Comparison of ENCODE assay signal across 18 cellular contexts in the genomic region with DNA sequence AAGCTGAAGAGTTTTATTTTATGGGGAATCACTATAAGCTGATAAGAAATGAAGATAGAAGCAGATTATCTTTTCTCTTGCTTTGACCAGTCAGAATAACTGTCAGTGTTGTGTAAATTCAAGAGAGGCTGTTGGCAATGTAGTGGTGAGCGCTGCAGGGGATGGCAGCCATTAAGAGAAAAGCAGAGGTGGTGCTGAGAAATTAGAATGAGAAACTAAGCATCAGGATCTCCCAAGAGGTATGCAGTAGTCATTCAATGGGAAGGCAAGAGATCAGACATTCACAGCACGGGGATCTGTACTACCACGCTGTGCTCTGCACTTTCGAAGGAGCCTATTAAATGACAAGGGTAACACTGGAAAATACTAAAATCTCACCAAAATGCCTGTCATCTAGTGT.
"Had no signal": no experiment of that assay in that cellular context is flagged by ENCODE, and none has a peak within 500 bp of the region (broad histone marks: within the 10 kb centered on the region; RNA-seq: fewer than 3 reads in every experiment).

No MANE protein-coding gene starts in this region.

- H3K4me3 ChIP-seq: coronary artery, hepatocyte, lung, pancreas, suprapubic skin, thyroid gland had no signal

- H3K36me3 ChIP-seq: pancreas, suprapubic skin, thyroid gland had no signal

- H3K27me3 ChIP-seq: hepatocyte, pancreas, suprapubic skin, thyroid gland had no signal

- ATAC-seq: left colon; left ventricle myocardium superior; pancreas; right cardiac atrium; stimulated activated naive CD8-positive, alpha-beta T cell treated with anti-CD3 and anti-CD28 coated beads, Interleukin-15, Interleukin-2, amounts not matched to agents 100 U/mL and 50 U/mL, for 24 hours had no signal

- H3K27ac ChIP-seq: coronary artery, hepatocyte, pancreas, suprapubic skin, thyroid gland had no signal

- DNase-seq: effector CD4-positive, alpha-beta T cell; foreskin melanocyte; head of caudate nucleus; kidney; left colon; left ventricle myocardium superior; mesenchymal stem cell; naive B cell; pancreas; right cardiac atrium; small intestine; stimulated activated CD4-positive, alpha-beta T cell treated with anti-CD3 and anti-CD28 coated beads, Interleukin-12 subunit alpha, Interleukin-12 subunit beta, amount 100 ng/mL, for 4 hours; stimulated activated naive CD8-positive, alpha-beta T cell treated with anti-CD3 and anti-CD28 coated beads, Interleukin-15, Interleukin-2, amounts not matched to agents 100 U/mL and 50 U/mL, for 24 hours; thyroid gland had no signal

- H3K4me1 ChIP-seq: pancreas, suprapubic skin, thyroid gland had no signal

- H3K9me3 ChIP-seq: pancreas, suprapubic skin, thyroid gland had no signal
